In genomic region chr7:142626420-142627035, GRCh38 we compare ENCODE assay signal across 1 cellular context.
TF ChIP-seq lines count a peak whose summit lies in the region.

No MANE protein-coding gene starts in this region.

TF ChIP-seq in K562, 482 proteins besides CTCF, POLR2A, EP300 and RAD21 (continued from another document and continues in another):
- no peak for TF ChIP-seq DDX20 (tag; IDR thresholded peaks at IDR 0.05; ENCODE audit: low read depth)
- no peak for TF ChIP-seq SP2 (IDR thresholded peaks at IDR 0.05; ENCODE audit: extremely low read depth, low read depth, low read length, poor library complexity, severe bottlenecking)
- TF ChIP-seq SPI1 (IDR thresholded peaks at IDR 0.05; ENCODE audit: borderline replicate concordance, low read depth, low read length), result no peak
- no peak for TF ChIP-seq FOXK2 (conservative IDR thresholded peaks at IDR 0.05 in 1 of 2, IDR thresholded peaks at IDR 0.05 in 1 of 2; ENCODE audit: low read depth in 2 of 2)
- no peak for TF ChIP-seq ZNF778 (CRISPR knock-in tag; IDR thresholded peaks at IDR 0.05)
- TF ChIP-seq SRSF1 (IDR thresholded peaks at IDR 0.05; ENCODE audit: low read depth, low read length), result no peak
- TF ChIP-seq CBFB (CRISPR knock-in tag; IDR thresholded peaks at IDR 0.05), result no peak
- no peak for TF ChIP-seq ZNF740 (CRISPR knock-in tag; IDR thresholded peaks at IDR 0.05)
- no peak for TF ChIP-seq ZNF740 (tag; IDR thresholded peaks at IDR 0.05)
- TF ChIP-seq CLOCK (CRISPR knock-in tag; IDR thresholded peaks at IDR 0.05; ENCODE audit: borderline replicate concordance), result no peak
- no peak for TF ChIP-seq ZNF354B (CRISPR knock-in tag; IDR thresholded peaks at IDR 0.05)
- TF ChIP-seq ZNF511 (CRISPR knock-in tag; IDR thresholded peaks at IDR 0.05), result 0 out of 2 replicates have a peak, but pooled peaks have one; percentile 7
- TF ChIP-seq ZNF408 (CRISPR knock-in tag; IDR thresholded peaks at IDR 0.05; ENCODE audit: low read depth), result no peak
- no peak for TF ChIP-seq HMGXB4 (CRISPR knock-in tag; IDR thresholded peaks at IDR 0.05)
- no peak for TF ChIP-seq HDAC1 (IDR thresholded peaks at IDR 0.05)
- no peak for TF ChIP-seq HMBOX1 (IDR thresholded peaks at IDR 0.05)
- TF ChIP-seq ZNF282 (CRISPR knock-in tag; IDR thresholded peaks at IDR 0.05), result 0 out of 2 replicates have a peak, but pooled peaks have one; percentile 27
- TF ChIP-seq ELK1 (CRISPR knock-in tag; IDR thresholded peaks at IDR 0.05), result no peak
- TF ChIP-seq PATZ1 (CRISPR knock-in tag; IDR thresholded peaks at IDR 0.05; ENCODE audit: borderline replicate concordance), result no peak
- TF ChIP-seq SNIP1 (IDR thresholded peaks at IDR 0.05; ENCODE audit: low read depth), result no peak
- TF ChIP-seq ARID3B (CRISPR knock-in tag; IDR thresholded peaks at IDR 0.05; ENCODE audit: borderline replicate concordance), result no peak
- TF ChIP-seq BCOR (IDR thresholded peaks at IDR 0.05), result no peak
- TF ChIP-seq ID3 (CRISPR knock-in tag; IDR thresholded peaks at IDR 0.05), result no peak
- TF ChIP-seq ID3 (tag; IDR thresholded peaks at IDR 0.05), result no peak
- no peak for TF ChIP-seq ILF3 (IDR thresholded peaks at IDR 0.05; ENCODE audit: borderline replicate concordance)
- TF ChIP-seq RBM25 (IDR thresholded peaks at IDR 0.05; ENCODE audit: low read depth, low read length, severe bottlenecking), result no peak
- no peak for TF ChIP-seq ZBTB12 (CRISPR knock-in tag; IDR thresholded peaks at IDR 0.05)
- peak; percentile 74 for TF ChIP-seq ZNF263 (CRISPR knock-in tag; IDR thresholded peaks at IDR 0.05; ENCODE audit: borderline replicate concordance)
- TF ChIP-seq HIVEP1 (CRISPR knock-in tag; IDR thresholded peaks at IDR 0.05), result no peak
- no peak for TF ChIP-seq PHTF2 (CRISPR knock-in tag; IDR thresholded peaks at IDR 0.05)
- no peak for TF ChIP-seq CREB5 (CRISPR knock-in tag; IDR thresholded peaks at IDR 0.05)
- TF ChIP-seq ZNF444 (CRISPR knock-in tag; IDR thresholded peaks at IDR 0.05), result no peak
- TF ChIP-seq NR0B1 (IDR thresholded peaks at IDR 0.05; ENCODE audit: partially characterized antibody), result no peak
- no peak for TF ChIP-seq SAFB (IDR thresholded peaks at IDR 0.05; ENCODE audit: borderline replicate concordance, low read depth, low read length)
- no peak for TF ChIP-seq USF2 (CRISPR knock-in tag; IDR thresholded peaks at IDR 0.05)
- TF ChIP-seq ZNF212 (CRISPR knock-in tag; IDR thresholded peaks at IDR 0.05), result no peak
- no peak for TF ChIP-seq FOXJ3 (CRISPR knock-in tag; IDR thresholded peaks at IDR 0.05)
- no peak for TF ChIP-seq THAP7 (CRISPR knock-in tag; IDR thresholded peaks at IDR 0.05)
- TF ChIP-seq IRF1 (CRISPR knock-in tag; IDR thresholded peaks at IDR 0.05; ENCODE audit: borderline replicate concordance), result no peak
- no peak for TF ChIP-seq ZNF644 (tag; IDR thresholded peaks at IDR 0.05; ENCODE audit: low read depth)
- TF ChIP-seq BHLHE40 (IDR thresholded peaks at IDR 0.05; ENCODE audit: low read length), result no peak
- TF ChIP-seq PCBP2 (IDR thresholded peaks at IDR 0.05; ENCODE audit: low read depth, low read length, poor library complexity, severe bottlenecking), result no peak
- no peak for TF ChIP-seq C11orf30 (IDR thresholded peaks at IDR 0.05; ENCODE audit: low read depth)
- no peak for TF ChIP-seq ZNF436 (CRISPR knock-in tag; IDR thresholded peaks at IDR 0.05)
- TF ChIP-seq SMC3 (conservative IDR thresholded peaks at IDR 0.05; ENCODE audit: insufficient read depth, low read depth, low read length), result peak; percentile 65
